Comparison of ENCODE assay signal across 1 cellular context in genomic region chr1:143720087-143721023, GRCh38.
TF ChIP-seq lines count a peak whose summit lies in the region.

No MANE protein-coding gene starts in this region.

TF ChIP-seq in K562, 482 proteins besides CTCF, POLR2A, EP300 and RAD21 (continued from another document and continues in another):
- TF ChIP-seq, protein P1, sequence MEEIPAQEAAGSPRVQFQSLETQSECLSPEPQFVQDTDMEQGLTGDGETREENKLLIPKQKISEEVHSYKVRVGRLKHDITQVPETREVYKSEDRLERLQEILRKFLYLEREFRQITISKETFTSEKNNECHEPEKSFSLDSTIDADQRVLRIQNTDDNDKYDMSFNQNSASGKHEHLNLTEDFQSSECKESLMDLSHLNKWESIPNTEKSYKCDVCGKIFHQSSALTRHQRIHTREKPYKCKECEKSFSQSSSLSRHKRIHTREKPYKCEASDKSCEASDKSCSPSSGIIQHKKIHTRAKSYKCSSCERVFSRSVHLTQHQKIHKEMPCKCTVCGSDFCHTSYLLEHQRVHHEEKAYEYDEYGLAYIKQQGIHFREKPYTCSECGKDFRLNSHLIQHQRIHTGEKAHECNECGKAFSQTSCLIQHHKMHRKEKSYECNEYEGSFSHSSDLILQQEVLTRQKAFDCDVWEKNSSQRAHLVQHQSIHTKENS (CRISPR knock-in tag; IDR thresholded peaks at IDR 0.05), result 0 out of 2 replicates have a peak, but pooled peaks have one; percentile 64
- TF ChIP-seq WHSC1 (IDR thresholded peaks at IDR 0.05; ENCODE audit: low read length), result no peak
- TF ChIP-seq HNRNPL (IDR thresholded peaks at IDR 0.05; ENCODE audit: low read depth, low read length), result no peak
- TF ChIP-seq ZFX (CRISPR knock-in tag; IDR thresholded peaks at IDR 0.05), result no peak
- no peak for TF ChIP-seq JUNB (CRISPR knock-in tag; conservative IDR thresholded peaks at IDR 0.05)
- peak; percentile 92 for TF ChIP-seq OTX1 (CRISPR knock-in tag; IDR thresholded peaks at IDR 0.05)
- no peak; the same call in 1 of the 2 replicates for TF ChIP-seq BRD4 (IDR thresholded peaks at IDR 0.05)
- no peak for TF ChIP-seq NCOA4 (IDR thresholded peaks at IDR 0.05; ENCODE audit: partially characterized antibody)
- peak; percentile 64; the same call in 1 of the 2 replicates for TF ChIP-seq TEAD4 (IDR thresholded peaks at IDR 0.05; ENCODE audit: low read length)
- no peak for TF ChIP-seq TEAD4 (CRISPR knock-in tag; IDR thresholded peaks at IDR 0.05; ENCODE audit: borderline replicate concordance)
- no peak for TF ChIP-seq RBM22 (IDR thresholded peaks at IDR 0.05; ENCODE audit: low read depth, low read length, poor library complexity, severe bottlenecking)
- no peak for TF ChIP-seq HDAC6 (IDR thresholded peaks at IDR 0.05; ENCODE audit: low read depth, low read length)
- no peak for TF ChIP-seq HLTF (IDR thresholded peaks at IDR 0.05)
- TF ChIP-seq MAFK (IDR thresholded peaks at IDR 0.05; ENCODE audit: low read length), result peak; percentile 41
- TF ChIP-seq CGGBP1 (CRISPR knock-in tag; IDR thresholded peaks at IDR 0.05), result peak; percentile 96
- TF ChIP-seq FOXP1 (CRISPR knock-in tag; IDR thresholded peaks at IDR 0.05), result no peak
- TF ChIP-seq, protein P2, sequence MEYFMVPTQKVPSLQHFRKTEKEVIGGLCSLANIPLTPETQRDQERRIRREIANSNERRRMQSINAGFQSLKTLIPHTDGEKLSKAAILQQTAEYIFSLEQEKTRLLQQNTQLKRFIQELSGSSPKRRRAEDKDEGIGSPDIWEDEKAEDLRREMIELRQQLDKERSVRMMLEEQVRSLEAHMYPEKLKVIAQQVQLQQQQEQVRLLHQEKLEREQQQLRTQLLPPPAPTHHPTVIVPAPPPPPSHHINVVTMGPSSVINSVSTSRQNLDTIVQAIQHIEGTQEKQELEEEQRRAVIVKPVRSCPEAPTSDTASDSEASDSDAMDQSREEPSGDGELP (CRISPR knock-in tag; IDR thresholded peaks at IDR 0.05; ENCODE audit: borderline replicate concordance), result peak; percentile 73; the same call in 1 of the 2 replicates
- TF ChIP-seq, protein P3, sequence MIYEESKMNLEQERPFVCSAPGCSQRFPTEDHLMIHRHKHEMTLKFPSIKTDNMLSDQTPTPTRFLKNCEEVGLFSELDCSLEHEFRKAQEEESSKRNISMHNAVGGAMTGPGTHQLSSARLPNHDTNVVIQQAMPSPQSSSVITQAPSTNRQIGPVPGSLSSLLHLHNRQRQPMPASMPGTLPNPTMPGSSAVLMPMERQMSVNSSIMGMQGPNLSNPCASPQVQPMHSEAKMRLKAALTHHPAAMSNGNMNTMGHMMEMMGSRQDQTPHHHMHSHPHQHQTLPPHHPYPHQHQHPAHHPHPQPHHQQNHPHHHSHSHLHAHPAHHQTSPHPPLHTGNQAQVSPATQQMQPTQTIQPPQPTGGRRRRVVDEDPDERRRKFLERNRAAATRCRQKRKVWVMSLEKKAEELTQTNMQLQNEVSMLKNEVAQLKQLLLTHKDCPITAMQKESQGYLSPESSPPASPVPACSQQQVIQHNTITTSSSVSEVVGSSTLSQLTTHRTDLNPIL (CRISPR knock-in tag; IDR thresholded peaks at IDR 0.05), result no peak
- TF ChIP-seq PREB (CRISPR knock-in tag; IDR thresholded peaks at IDR 0.05), result no peak
- TF ChIP-seq HEY1 (CRISPR knock-in tag; IDR thresholded peaks at IDR 0.05; ENCODE audit: borderline replicate concordance), result peak; percentile 57; the same call in 1 of the 2 replicates
- no peak for TF ChIP-seq BRCA1 (IDR thresholded peaks at IDR 0.05)
- TF ChIP-seq BRCA1 (CRISPR knock-in tag; IDR thresholded peaks at IDR 0.05), result no peak
- TF ChIP-seq, protein P4, sequence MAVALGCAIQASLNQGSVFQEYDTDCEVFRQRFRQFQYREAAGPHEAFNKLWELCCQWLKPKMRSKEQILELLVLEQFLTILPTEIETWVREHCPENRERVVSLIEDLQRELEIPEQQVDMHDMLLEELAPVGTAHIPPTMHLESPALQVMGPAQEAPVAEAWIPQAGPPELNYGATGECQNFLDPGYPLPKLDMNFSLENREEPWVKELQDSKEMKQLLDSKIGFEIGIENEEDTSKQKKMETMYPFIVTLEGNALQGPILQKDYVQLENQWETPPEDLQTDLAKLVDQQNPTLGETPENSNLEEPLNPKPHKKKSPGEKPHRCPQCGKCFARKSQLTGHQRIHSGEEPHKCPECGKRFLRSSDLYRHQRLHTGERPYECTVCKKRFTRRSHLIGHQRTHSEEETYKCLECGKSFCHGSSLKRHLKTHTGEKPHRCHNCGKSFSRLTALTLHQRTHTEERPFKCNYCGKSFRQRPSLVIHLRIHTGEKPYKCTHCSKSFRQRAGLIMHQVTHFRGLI (CRISPR knock-in tag; IDR thresholded peaks at IDR 0.05), result no peak
- TF ChIP-seq ZNF354B (CRISPR knock-in tag; IDR thresholded peaks at IDR 0.05), result no peak
- TF ChIP-seq SRSF9 (IDR thresholded peaks at IDR 0.05; ENCODE audit: borderline replicate concordance, low read depth, low read length), result no peak
- TF ChIP-seq, protein P5, sequence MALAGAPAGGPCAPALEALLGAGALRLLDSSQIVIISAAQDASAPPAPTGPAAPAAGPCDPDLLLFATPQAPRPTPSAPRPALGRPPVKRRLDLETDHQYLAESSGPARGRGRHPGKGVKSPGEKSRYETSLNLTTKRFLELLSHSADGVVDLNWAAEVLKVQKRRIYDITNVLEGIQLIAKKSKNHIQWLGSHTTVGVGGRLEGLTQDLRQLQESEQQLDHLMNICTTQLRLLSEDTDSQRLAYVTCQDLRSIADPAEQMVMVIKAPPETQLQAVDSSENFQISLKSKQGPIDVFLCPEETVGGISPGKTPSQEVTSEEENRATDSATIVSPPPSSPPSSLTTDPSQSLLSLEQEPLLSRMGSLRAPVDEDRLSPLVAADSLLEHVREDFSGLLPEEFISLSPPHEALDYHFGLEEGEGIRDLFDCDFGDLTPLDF (CRISPR knock-in tag; IDR thresholded peaks at IDR 0.05), result no peak
- TF ChIP-seq PCBP2 (IDR thresholded peaks at IDR 0.05; ENCODE audit: low read depth, low read length, poor library complexity, severe bottlenecking), result no peak
- TF ChIP-seq RCOR1 (IDR thresholded peaks at IDR 0.05; ENCODE audit: borderline replicate concordance in 1 of 2, low read depth in 2 of 2, low read length in 2 of 2), result 0 out of 4 replicates have a peak, but pooled peaks of 1 of the 2 experiments have one; percentile 5
- no peak for TF ChIP-seq SIN3B (IDR thresholded peaks at IDR 0.05; ENCODE audit: low read depth)
- peak in 1 of 2 experiments; percentile 86; a peak in 2 of 4 replicates for TF ChIP-seq ARNT (IDR thresholded peaks at IDR 0.05)
- TF ChIP-seq ZNF778 (CRISPR knock-in tag; IDR thresholded peaks at IDR 0.05), result no peak
- TF ChIP-seq ZNF347 (CRISPR knock-in tag; IDR thresholded peaks at IDR 0.05; ENCODE audit: low read depth), result 0 out of 2 replicates have a peak, but pooled peaks have one; percentile 63
- TF ChIP-seq ZNF133 (CRISPR knock-in tag; IDR thresholded peaks at IDR 0.05), result no peak
- TF ChIP-seq BHLHE40 (IDR thresholded peaks at IDR 0.05; ENCODE audit: low read length), result peak; percentile 87
- TF ChIP-seq KLF13 (tag; IDR thresholded peaks at IDR 0.05; ENCODE audit: borderline replicate concordance, low read depth), result no peak
- no peak; the same call in 1 of the 2 replicates for TF ChIP-seq ELF1 (tag; IDR thresholded peaks at IDR 0.05)
- no peak for TF ChIP-seq SP2 (IDR thresholded peaks at IDR 0.05; ENCODE audit: extremely low read depth, low read depth, low read length, poor library complexity, severe bottlenecking)
- peak; percentile 73 for TF ChIP-seq HMBOX1 (IDR thresholded peaks at IDR 0.05)
- TF ChIP-seq RFX7 (CRISPR knock-in tag; IDR thresholded peaks at IDR 0.05), result peak; percentile 43; the same call in 1 of the 2 replicates
- 0 out of 2 replicates have a peak, but pooled peaks have one; percentile 21 for TF ChIP-seq KLF10 (CRISPR knock-in tag; IDR thresholded peaks at IDR 0.05)
- TF ChIP-seq EWSR1 (IDR thresholded peaks at IDR 0.05; ENCODE audit: borderline replicate concordance, low read depth, partially characterized antibody), result no peak
- TF ChIP-seq, protein P6, sequence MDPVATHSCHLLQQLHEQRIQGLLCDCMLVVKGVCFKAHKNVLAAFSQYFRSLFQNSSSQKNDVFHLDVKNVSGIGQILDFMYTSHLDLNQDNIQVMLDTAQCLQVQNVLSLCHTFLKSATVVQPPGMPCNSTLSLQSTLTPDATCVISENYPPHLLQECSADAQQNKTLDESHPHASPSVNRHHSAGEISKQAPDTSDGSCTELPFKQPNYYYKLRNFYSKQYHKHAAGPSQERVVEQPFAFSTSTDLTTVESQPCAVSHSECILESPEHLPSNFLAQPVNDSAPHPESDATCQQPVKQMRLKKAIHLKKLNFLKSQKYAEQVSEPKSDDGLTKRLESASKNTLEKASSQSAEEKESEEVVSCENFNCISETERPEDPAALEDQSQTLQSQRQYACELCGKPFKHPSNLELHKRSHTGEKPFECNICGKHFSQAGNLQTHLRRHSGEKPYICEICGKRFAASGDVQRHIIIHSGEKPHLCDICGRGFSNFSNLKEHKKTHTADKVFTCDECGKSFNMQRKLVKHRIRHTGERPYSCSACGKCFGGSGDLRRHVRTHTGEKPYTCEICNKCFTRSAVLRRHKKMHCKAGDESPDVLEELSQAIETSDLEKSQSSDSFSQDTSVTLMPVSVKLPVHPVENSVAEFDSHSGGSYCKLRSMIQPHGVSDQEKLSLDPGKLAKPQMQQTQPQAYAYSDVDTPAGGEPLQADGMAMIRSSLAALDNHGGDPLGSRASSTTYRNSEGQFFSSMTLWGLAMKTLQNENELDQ (CRISPR knock-in tag; IDR thresholded peaks at IDR 0.05; ENCODE audit: borderline replicate concordance), result no peak
- TF ChIP-seq NFIX (CRISPR knock-in tag; IDR thresholded peaks at IDR 0.05; ENCODE audit: low read depth), result no peak
- TF ChIP-seq ZSCAN29 (IDR thresholded peaks at IDR 0.05), result peak; percentile 91
- TF ChIP-seq ZNF263 (CRISPR knock-in tag; IDR thresholded peaks at IDR 0.05; ENCODE audit: borderline replicate concordance), result no peak
- peak; percentile 13; the same call in 1 of the 2 replicates for TF ChIP-seq LARP7 (IDR thresholded peaks at IDR 0.05)
- TF ChIP-seq SMARCB1 (IDR thresholded peaks at IDR 0.05; ENCODE audit: insufficient read length, low read depth), result no peak
- no peak for TF ChIP-seq NR2F6 (CRISPR knock-in tag; IDR thresholded peaks at IDR 0.05)
- TF ChIP-seq CCNT2 (IDR thresholded peaks at IDR 0.05; ENCODE audit: borderline replicate concordance, extremely low read depth, insufficient read length, low read depth, low read length), result no peak
- 0 out of 2 replicates have a peak, but pooled peaks have one; percentile 10 for TF ChIP-seq CTBP1 (IDR thresholded peaks at IDR 0.05; ENCODE audit: borderline replicate concordance)
- TF ChIP-seq COPS2 (conservative IDR thresholded peaks at IDR 0.05), result no peak
- TF ChIP-seq PHF20 (IDR thresholded peaks at IDR 0.05; ENCODE audit: partially characterized antibody), result no peak
- no peak for TF ChIP-seq ZNF239 (CRISPR knock-in tag; IDR thresholded peaks at IDR 0.05)
- TF ChIP-seq JUND (IDR thresholded peaks at IDR 0.05; ENCODE audit: borderline replicate concordance, low read depth, low read length), result peak; percentile 89
- TF ChIP-seq JUND (tag; IDR thresholded peaks at IDR 0.05; ENCODE audit: borderline replicate concordance, low read depth, low read length), result peak; percentile 89; the same call in 2 of the 3 replicates
- TF ChIP-seq DNMT1 (IDR thresholded peaks at IDR 0.05), result no peak
- TF ChIP-seq ZKSCAN8 (CRISPR knock-in tag; IDR thresholded peaks at IDR 0.05), result no peak
- TF ChIP-seq ZNF75A (CRISPR knock-in tag; IDR thresholded peaks at IDR 0.05), result no peak
- TF ChIP-seq MYNN (IDR thresholded peaks at IDR 0.05), result no peak
- no peak for TF ChIP-seq MYNN (CRISPR knock-in tag; IDR thresholded peaks at IDR 0.05)
- TF ChIP-seq MIER1 (IDR thresholded peaks at IDR 0.05; ENCODE audit: low read depth), result no peak
- TF ChIP-seq KDM2B (CRISPR knock-in tag; IDR thresholded peaks at IDR 0.05), result no peak
- TF ChIP-seq KAT7 (CRISPR knock-in tag; IDR thresholded peaks at IDR 0.05; ENCODE audit: borderline replicate concordance), result peak; percentile 70; the same call in 1 of the 2 replicates
- TF ChIP-seq, protein P7, sequence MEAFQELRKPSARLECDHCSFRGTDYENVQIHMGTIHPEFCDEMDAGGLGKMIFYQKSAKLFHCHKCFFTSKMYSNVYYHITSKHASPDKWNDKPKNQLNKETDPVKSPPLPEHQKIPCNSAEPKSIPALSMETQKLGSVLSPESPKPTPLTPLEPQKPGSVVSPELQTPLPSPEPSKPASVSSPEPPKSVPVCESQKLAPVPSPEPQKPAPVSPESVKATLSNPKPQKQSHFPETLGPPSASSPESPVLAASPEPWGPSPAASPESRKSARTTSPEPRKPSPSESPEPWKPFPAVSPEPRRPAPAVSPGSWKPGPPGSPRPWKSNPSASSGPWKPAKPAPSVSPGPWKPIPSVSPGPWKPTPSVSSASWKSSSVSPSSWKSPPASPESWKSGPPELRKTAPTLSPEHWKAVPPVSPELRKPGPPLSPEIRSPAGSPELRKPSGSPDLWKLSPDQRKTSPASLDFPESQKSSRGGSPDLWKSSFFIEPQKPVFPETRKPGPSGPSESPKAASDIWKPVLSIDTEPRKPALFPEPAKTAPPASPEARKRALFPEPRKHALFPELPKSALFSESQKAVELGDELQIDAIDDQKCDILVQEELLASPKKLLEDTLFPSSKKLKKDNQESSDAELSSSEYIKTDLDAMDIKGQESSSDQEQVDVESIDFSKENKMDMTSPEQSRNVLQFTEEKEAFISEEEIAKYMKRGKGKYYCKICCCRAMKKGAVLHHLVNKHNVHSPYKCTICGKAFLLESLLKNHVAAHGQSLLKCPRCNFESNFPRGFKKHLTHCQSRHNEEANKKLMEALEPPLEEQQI (IDR thresholded peaks at IDR 0.05), result no peak
